In genomic region chr10:102119417-102120141, GRCh38 we compare ENCODE assay signal across 8 cellular contexts. TPM values are rescaled to one million over a fixed set of nuclear protein-coding genes. Genes with fewer than 3 reads are reported as not detected.
A peak's percentile ranks its signal among the peaks of the same experiment; 100 is the strongest.
DNase-seq lines count a peak whose midpoint lies in the region; ATAC-seq and TF ChIP-seq lines count a peak whose summit lies in the region.

No MANE protein-coding gene starts in this region.

- H3K4me3 ChIP-seq in fibroblast of lung (replicated peaks in 1 of 4; ENCODE audit: control extremely low read depth in 1 of 4, insufficient read depth in 1 of 4, low read depth in 3 of 4, low read length in 4 of 4): peak overlapping the region; percentile 71 to 91 (median 77)

- H2AFZ ChIP-seq in fibroblast of lung (ENCODE audit: low read length): no peak overlapping the region

- intact Hi-C loops in activated T-helper 1 cell treated with anti-CD3 and anti-CD28 coated beads, Interleukin-12 subunit alpha, Interleukin-12 subunit beta, Interleukin-2, Interleukin-4 antibody, amounts not matched to agents 30 ng/mL and 10 ng/mL and 1 ng/mL, durations not matched to agents 14 hours and 24 hours and 36 hours (cut with micrococcal nuclease): loop anchor here (1.0 kb wide), 3 partner anchors 13 to 383 kb away; partner anchors contain the start of genes ACTR1A and NOLC1

- H3K36me3 ChIP-seq in fibroblast of lung (ENCODE audit: control insufficient read depth, insufficient read depth, low read length): no peaks in the 10 kb centered on the region

- H3K27me3 Mint-ChIP-seq in activated T-helper 1 cell treated with anti-CD3 and anti-CD28 coated beads, Interleukin-12 subunit alpha, Interleukin-12 subunit beta, Interleukin-2, Interleukin-4 antibody, amounts not matched to agents 30 ng/mL and 10 ng/mL and 1 ng/mL, durations not matched to agents 14 hours and 24 hours and 36 hours (ENCODE audit: insufficient read depth): no peaks in the 10 kb centered on the region

- peaks cover 42% of the 10 kb centered on the region for H3K79me2 ChIP-seq in fibroblast of lung (ENCODE audit: control insufficient read depth, insufficient read depth, low read length)

- DNase-seq in A172 (ENCODE audit: low spot score) (peak; percentile 72), GM10266 (ENCODE audit: extremely low spot score) (peak; percentile 92), NCI-H460 (ENCODE audit: extremely low read depth, low read depth) (peak; percentile 48), fibroblast of lung (ENCODE audit: low read depth in 2 of 2) (peak; percentile 58 to 74), myocyte (ENCODE audit: low read depth) (peak; percentile 74)
- DNase-seq in activated T-helper 1 cell treated with anti-CD3 and anti-CD28 coated beads, Interleukin-12 subunit alpha, Interleukin-12 subunit beta, Interleukin-2, Interleukin-4 antibody, amounts not matched to agents 30 ng/mL and 10 ng/mL and 1 ng/mL, durations not matched to agents 14 hours and 24 hours and 36 hours (ENCODE audit: low spot score): no peak

- no peak for ATAC-seq in GM21717 (IDR thresholded peaks at IDR 0.05; ENCODE audit: unreplicated experiment)

- H3K4me3 Mint-ChIP-seq in activated T-helper 1 cell treated with anti-CD3 and anti-CD28 coated beads, Interleukin-12 subunit alpha, Interleukin-12 subunit beta, Interleukin-2, Interleukin-4 antibody, amounts not matched to agents 30 ng/mL and 10 ng/mL and 1 ng/mL, durations not matched to agents 14 hours and 24 hours and 36 hours: peak overlapping the region; percentile 88

- H3K27ac Mint-ChIP-seq in activated T-helper 1 cell treated with anti-CD3 and anti-CD28 coated beads, Interleukin-12 subunit alpha, Interleukin-12 subunit beta, Interleukin-2, Interleukin-4 antibody, amounts not matched to agents 30 ng/mL and 10 ng/mL and 1 ng/mL, durations not matched to agents 14 hours and 24 hours and 36 hours: peak overlapping the region; percentile 90

- H3K9ac ChIP-seq in fibroblast of lung (ENCODE audit: insufficient read depth, low read length): peak overlapping the region; percentile 86

- H3K9me3 Mint-ChIP-seq in activated T-helper 1 cell treated with anti-CD3 and anti-CD28 coated beads, Interleukin-12 subunit alpha, Interleukin-12 subunit beta, Interleukin-2, Interleukin-4 antibody, amounts not matched to agents 30 ng/mL and 10 ng/mL and 1 ng/mL, durations not matched to agents 14 hours and 24 hours and 36 hours: no peaks in the 10 kb centered on the region

- H3K27me3 ChIP-seq in fibroblast of lung (ENCODE audit: control insufficient read depth, insufficient read depth, low read length): no peaks in the 10 kb centered on the region

- H3K4me1 ChIP-seq in fibroblast of lung (ENCODE audit: control insufficient read depth, extremely low read depth, insufficient read depth, low read length): peaks cover 32% of the 10 kb centered on the region

- peak overlapping the region; percentile 99 for H3K4me2 ChIP-seq in fibroblast of lung (ENCODE audit: extremely low read depth, insufficient read depth, low read length)

- TF ChIP-seq CTCF in GM10266 (IDR thresholded peaks at IDR 0.05; ENCODE audit: control insufficient read depth, insufficient read depth, low read depth, missing control alignments) (no peak), fibroblast of lung (conservative IDR thresholded peaks at IDR 0.05 in 1 of 2, IDR thresholded peaks at IDR 0.05 in 1 of 2; ENCODE audit: low read depth in 1 of 2, low read length in 2 of 2) (no peak)

- H3K4me1 Mint-ChIP-seq in activated T-helper 1 cell treated with anti-CD3 and anti-CD28 coated beads, Interleukin-12 subunit alpha, Interleukin-12 subunit beta, Interleukin-2, Interleukin-4 antibody, amounts not matched to agents 30 ng/mL and 10 ng/mL and 1 ng/mL, durations not matched to agents 14 hours and 24 hours and 36 hours (ENCODE audit: low read depth): peaks cover 59% of the 10 kb centered on the region

- H3K9me3 ChIP-seq in fibroblast of lung (ENCODE audit: control insufficient read depth, insufficient read depth, low read depth, low read length): no peaks in the 10 kb centered on the region

- H3K36me3 Mint-ChIP-seq in activated T-helper 1 cell treated with anti-CD3 and anti-CD28 coated beads, Interleukin-12 subunit alpha, Interleukin-12 subunit beta, Interleukin-2, Interleukin-4 antibody, amounts not matched to agents 30 ng/mL and 10 ng/mL and 1 ng/mL, durations not matched to agents 14 hours and 24 hours and 36 hours (ENCODE audit: low read depth): no peaks in the 10 kb centered on the region

- no peaks in the 10 kb centered on the region for H4K20me1 ChIP-seq in fibroblast of lung (ENCODE audit: control insufficient read depth, extremely low read depth, insufficient read depth, low read length)

- H3K27ac ChIP-seq in fibroblast of lung (ENCODE audit: insufficient read depth, low read length) (peak overlapping the region; percentile 80), temporal lobe (ENCODE audit: low read depth, low read length) (peak overlapping the region; percentile 88)

RNA-seq across cellular contexts. Expression of gene LDB1, which starts 0.6 kb away (rescaled TPM):
- 27.3 and 29.0 TPM in 2 replicates for total RNA-seq in A172 (2014; rRNA removed; shearing (Covaris generic))
- total RNA-seq in NCI-H460 (2014; rRNA removed; shearing (Covaris generic)): 25.1 and 27.0 TPM in 2 replicates
- polyA plus RNA-seq in NCI-H460 (2014; cell fraction: nucleus; rRNA removed): 95.4 and 107 TPM in 2 replicates
- total RNA-seq in activated T-helper 1 cell treated with anti-CD3 and anti-CD28 coated beads, Interleukin-12 subunit alpha, Interleukin-12 subunit beta, Interleukin-2, Interleukin-4 antibody, amounts not matched to agents 30 ng/mL and 10 ng/mL and 1 ng/mL, durations not matched to agents 14 hours and 24 hours and 36 hours: 78.6 and 87.1 TPM in 2 replicates
- total RNA-seq in fibroblast of lung: 39.5 and 45.1 TPM in 2 replicates
- polyA plus RNA-seq in fibroblast of lung: 41.6 and 50.6 TPM in 2 replicates
- polyA plus RNA-seq in fibroblast of lung (2012): 38.5 and 46.9 TPM in 2 replicates
- polyA minus RNA-seq in fibroblast of lung (ENCODE audit: low replicate concordance): 162 and 205 TPM in 2 replicates
- 39.1 and 42.2 TPM in 2 replicates for total RNA-seq in myocyte
- 56.2 TPM for polyA plus RNA-seq in myocyte (2012)
- total RNA-seq in temporal lobe: 50.2 TPM

RNA-seq across cellular contexts. Expression of gene PPRC1, which starts 13.3 kb away (rescaled TPM):
- 26.0 and 28.9 TPM in 2 replicates for total RNA-seq in A172 (2014; rRNA removed; shearing (Covaris generic))
- 24.1 and 26.4 TPM in 2 replicates for total RNA-seq in NCI-H460 (2014; rRNA removed; shearing (Covaris generic))
- polyA plus RNA-seq in NCI-H460 (2014; cell fraction: nucleus; rRNA removed): 53.6 and 58.5 TPM in 2 replicates
- total RNA-seq in activated T-helper 1 cell treated with anti-CD3 and anti-CD28 coated beads, Interleukin-12 subunit alpha, Interleukin-12 subunit beta, Interleukin-2, Interleukin-4 antibody, amounts not matched to agents 30 ng/mL and 10 ng/mL and 1 ng/mL, durations not matched to agents 14 hours and 24 hours and 36 hours: 112 and 115 TPM in 2 replicates
- total RNA-seq in fibroblast of lung (9.9 and 10.0 TPM in 2 replicates), myocyte (18.4 and 18.8 TPM in 2 replicates), temporal lobe (8.4 TPM)
- 13.5 and 21.0 TPM in 2 replicates for polyA plus RNA-seq in fibroblast of lung
- 22.5 and 29.0 TPM in 2 replicates for polyA plus RNA-seq in fibroblast of lung (2012)
- polyA minus RNA-seq in fibroblast of lung (ENCODE audit: low replicate concordance): 129 and 156 TPM in 2 replicates
- polyA plus RNA-seq in myocyte (2012): 27.0 TPM

RNA-seq across cellular contexts. Expression of gene NOLC1, which starts 32.6 kb away (rescaled TPM):
- total RNA-seq in A172 (2014; rRNA removed; shearing (Covaris generic)): 77.2 and 87.7 TPM in 2 replicates
- 132 and 151 TPM in 2 replicates for total RNA-seq in NCI-H460 (2014; rRNA removed; shearing (Covaris generic))
- 88.3 and 112 TPM in 2 replicates for polyA plus RNA-seq in NCI-H460 (2014; cell fraction: nucleus; rRNA removed)
- total RNA-seq in activated T-helper 1 cell treated with anti-CD3 and anti-CD28 coated beads, Interleukin-12 subunit alpha, Interleukin-12 subunit beta, Interleukin-2, Interleukin-4 antibody, amounts not matched to agents 30 ng/mL and 10 ng/mL and 1 ng/mL, durations not matched to agents 14 hours and 24 hours and 36 hours: 260 and 271 TPM in 2 replicates
- total RNA-seq in fibroblast of lung (16.5 and 23.4 TPM in 2 replicates), myocyte (53.4 and 75.6 TPM in 2 replicates), temporal lobe (33.4 TPM)
- 64.7 and 105 TPM in 2 replicates for polyA plus RNA-seq in fibroblast of lung
- polyA plus RNA-seq in fibroblast of lung (2012): 34.1 and 48.1 TPM in 2 replicates
- polyA minus RNA-seq in fibroblast of lung (ENCODE audit: low replicate concordance): 3.0 and 19.3 TPM in 2 replicates
- polyA plus RNA-seq in myocyte (2012): 31.2 TPM

RNA-seq across cellular contexts. Expression of gene HPS6, which starts 54.4 kb away (rescaled TPM):
- total RNA-seq in A172 (2014; rRNA removed; shearing (Covaris generic)): 39.7 and 49.6 TPM in 2 replicates
- total RNA-seq in NCI-H460 (2014; rRNA removed; shearing (Covaris generic)): 16.7 and 19.5 TPM in 2 replicates
- polyA plus RNA-seq in NCI-H460 (2014; cell fraction: nucleus; rRNA removed): 23.1 and 27.5 TPM in 2 replicates
- 24.5 and 26.8 TPM in 2 replicates for total RNA-seq in activated T-helper 1 cell treated with anti-CD3 and anti-CD28 coated beads, Interleukin-12 subunit alpha, Interleukin-12 subunit beta, Interleukin-2, Interleukin-4 antibody, amounts not matched to agents 30 ng/mL and 10 ng/mL and 1 ng/mL, durations not matched to agents 14 hours and 24 hours and 36 hours
- 28.5 and 30.1 TPM in 2 replicates for total RNA-seq in fibroblast of lung
- polyA plus RNA-seq in fibroblast of lung: 8.0 and 9.4 TPM in 2 replicates
- polyA plus RNA-seq in fibroblast of lung (2012): 12.9 and 18.3 TPM in 2 replicates
- 14.2 and 22.4 TPM in 2 replicates for polyA minus RNA-seq in fibroblast of lung (ENCODE audit: low replicate concordance)
- total RNA-seq in myocyte: 34.2 and 37.8 TPM in 2 replicates
- polyA plus RNA-seq in myocyte (2012): 16.5 TPM
- 14.8 TPM for total RNA-seq in temporal lobe
